10 cellular contexts compared by ENCODE assay signal in the genomic region with DNA sequence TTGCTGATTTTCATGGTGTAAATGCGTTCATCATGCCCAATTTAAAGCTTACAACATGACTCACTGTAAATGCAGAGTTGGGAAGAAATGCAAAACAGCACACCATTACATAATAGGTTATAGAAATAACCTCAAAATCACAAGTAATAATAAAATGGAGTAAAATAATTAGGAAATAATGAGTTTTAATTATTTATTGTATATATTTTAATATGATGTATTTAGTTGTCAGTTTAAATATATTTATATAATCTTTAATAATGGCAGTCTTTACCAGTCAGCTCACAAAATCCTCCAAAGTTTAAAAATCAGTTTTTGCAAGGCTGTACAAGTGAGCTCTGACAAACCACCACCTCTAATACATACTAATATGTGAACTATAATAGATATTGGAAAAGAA.
"Had no signal": no experiment of that assay in that cellular context is flagged by ENCODE, and none has a peak within 500 bp of the region (broad histone marks: within the 10 kb centered on the region; RNA-seq: fewer than 3 reads in every experiment).

No MANE protein-coding gene starts in this region.

- H3K4me3 ChIP-seq: GM23248, GM23338, HAP-1 had no signal

- H3K4me1 ChIP-seq: HAP-1 had no signal

- H3K4me1 Mint-ChIP-seq: GM23338, H9 had no signal

- DNase-seq: GM23248, H7, H9, HCEC 1CT, HFFc6 had no signal

- H3K36me3 ChIP-seq: HAP-1 had no signal

- FAIRE-seq: H1, H54 had no signal

- H3K9ac ChIP-seq: GM23248 had no signal

- H3K4me3 Mint-ChIP-seq: GM23338, H9, HFFc6 had no signal

- H3K27ac Mint-ChIP-seq: GM23338, H9, HFFc6 had no signal

- ATAC-seq: GM23338, HCT116 had no signal

- H3K27ac ChIP-seq: GM23248 had no signal
